ENCODE assay signal across 20 cellular contexts in the genomic region with DNA sequence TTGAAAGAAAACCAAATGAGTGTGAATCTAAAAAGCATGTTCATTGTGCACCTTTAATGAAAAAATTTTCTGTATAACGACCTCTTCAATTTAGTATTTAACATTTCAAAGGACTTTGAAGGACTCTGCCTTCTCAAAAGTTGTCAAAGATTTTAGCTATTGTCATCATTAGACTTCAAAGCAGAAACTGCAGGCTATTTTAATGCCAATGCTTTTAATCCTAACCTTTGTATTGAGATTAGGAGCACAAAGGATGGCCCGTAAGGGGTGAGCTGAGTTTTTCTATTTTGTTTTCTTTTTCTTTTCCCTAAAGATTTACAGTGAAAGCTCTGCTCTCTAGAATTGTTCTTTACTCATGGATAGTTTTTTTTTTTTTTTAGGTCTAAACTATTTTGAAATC. TPM values are rescaled to one million over a fixed set of nuclear protein-coding genes. Genes with fewer than 3 reads are reported as not detected.
"Had no signal": no experiment of that assay in that cellular context is flagged by ENCODE, and none has a peak within 500 bp of the region (broad histone marks: within the 10 kb centered on the region; RNA-seq: fewer than 3 reads in every experiment).

No MANE protein-coding gene starts in this region.

- H3K27ac Mint-ChIP-seq: immature natural killer cell had no signal

- DNase-seq: dermis blood vessel endothelial cell; dorsolateral prefrontal cortex; effector CD4-positive, alpha-beta T cell; effector memory CD4-positive, alpha-beta T cell; foreskin keratinocyte; heart left ventricle; hypothalamus; immature natural killer cell; islet precursor cell; kidney; kidney glomerular epithelial cell; left lung; left ventricle myocardium superior; lower lobe of right lung; mesenchymal stem cell; midbrain had no signal

- ATAC-seq: foreskin keratinocyte, gastroesophageal sphincter, heart left ventricle, left lung, left ventricle myocardium superior, lower lobe of right lung had no signal

- H3K36me3 ChIP-seq: esophagus muscularis mucosa, gastroesophageal sphincter, heart left ventricle, left lung, lower lobe of right lung had no signal

- H3K9me3 Mint-ChIP-seq: immature natural killer cell had no signal

- H3K36me3 Mint-ChIP-seq: immature natural killer cell had no signal

- H3K9me3 ChIP-seq: esophagus muscularis mucosa, gastroesophageal sphincter, heart left ventricle, left lung, lower lobe of right lung had no signal

- H3K4me3 ChIP-seq: coronary artery, dorsolateral prefrontal cortex, esophagus muscularis mucosa, gastroesophageal sphincter, heart left ventricle, hepatocyte, left lung, lower lobe of right lung had no signal

- H3K4me1 Mint-ChIP-seq: immature natural killer cell had no signal

- H3K4me3 Mint-ChIP-seq: immature natural killer cell had no signal

- H3K27me3 ChIP-seq: dorsolateral prefrontal cortex, esophagus muscularis mucosa, gastroesophageal sphincter, heart left ventricle, hepatocyte, left lung had no signal

- H3K27ac ChIP-seq: coronary artery, dorsolateral prefrontal cortex, esophagus muscularis mucosa, foreskin keratinocyte, gastroesophageal sphincter, heart left ventricle, hepatocyte, left lung, lower lobe of right lung had no signal

- H3K4me1 ChIP-seq: foreskin keratinocyte had no signal

RNA-seq across cellular contexts. Expression of a gene that starts 26.5 kb away (rescaled TPM):
- polyA plus RNA-seq: immature natural killer cell had no signal
